Comparison of ENCODE assay signal across 8 cellular contexts in genomic region chr2:23351388-23352141, GRCh38. TPM values are rescaled to one million over a fixed set of nuclear protein-coding genes. Genes with fewer than 3 reads are reported as not detected.
DNase-seq lines count a peak whose midpoint lies in the region; ATAC-seq, FAIRE-seq and TF ChIP-seq lines count a peak whose summit lies in the region.

No MANE protein-coding gene starts in this region.

- no peaks in the 10 kb centered on the region for H3K4me1 Mint-ChIP-seq in activated T-cell treated with anti-CD3 and anti-CD28 coated beads, Interleukin-2, amount 50 U/mL, for 4 hours (ENCODE audit: low read depth)

- ATAC-seq in GM18861 (IDR thresholded peaks at IDR 0.05; ENCODE audit: unreplicated experiment) (peak; percentile 89), HG03039 (IDR thresholded peaks at IDR 0.05; ENCODE audit: unreplicated experiment) (peak; percentile 87)
- ATAC-seq in activated T-cell treated with anti-CD3 and anti-CD28 coated beads, Interleukin-2, amount 50 U/mL, for 4 hours, result peak; percentile 85 to 90

- no peaks in the 10 kb centered on the region for H3K36me3 Mint-ChIP-seq in activated T-cell treated with anti-CD3 and anti-CD28 coated beads, Interleukin-2, amount 50 U/mL, for 4 hours (ENCODE audit: insufficient read depth)

- peak; percentile 77 to 88 for TF ChIP-seq CTCF in tibial artery (IDR thresholded peaks at IDR 0.05)

- H3K36me3 ChIP-seq in tibial artery, result no peaks in the 10 kb centered on the region

- H3K27ac ChIP-seq in tibial artery, result peak overlapping the region; percentile 22 to 26

- no peaks in the 10 kb centered on the region for H3K9me3 ChIP-seq in tibial artery

- intact Hi-C loops in tibial artery (cut with DNase I; ENCODE audit: low total_unique reads), result loop anchor here (5.0 kb wide), 1 partner anchor 994 kb away; no protein-coding TSS in a partner anchor

- DNase-seq in AG20443 (ENCODE audit: low spot score) (peak; percentile 96), NCI-H748 (lab: John Stamatoyannopoulos, UW; ENCODE audit: unreplicated experiment) (peak; percentile 80), frontal cortex (ENCODE audit: low spot score in 2 of 2) (peak; percentile 73 to 86), non-pigmented ciliary epithelial cell (ENCODE audit: low read depth) (peak; percentile 24), tibial artery (peak; percentile 80 to 89)
- DNase-seq in activated T-cell treated with anti-CD3 and anti-CD28 coated beads, Interleukin-2, amount 50 U/mL, for 4 hours, result peak; percentile 35

- H3K4me3 ChIP-seq in tibial artery, result peak overlapping the region in 1 of 2 donors; percentile 24

- no peak for FAIRE-seq in frontal cortex (lab: Jason Lieb, UNC)

- peaks cover 29% of the 10 kb centered on the region for H3K27me3 Mint-ChIP-seq in activated T-cell treated with anti-CD3 and anti-CD28 coated beads, Interleukin-2, amount 50 U/mL, for 4 hours (ENCODE audit: low read depth)

- H3K27me3 ChIP-seq in tibial artery, result no peaks in the 10 kb centered on the region

- H3K4me3 Mint-ChIP-seq in activated T-cell treated with anti-CD3 and anti-CD28 coated beads, Interleukin-2, amount 50 U/mL, for 4 hours, result no peak overlapping the region

- H3K4me1 ChIP-seq in tibial artery, result peaks cover 0 to 17% (median 12%) of the 10 kb centered on the region in 4 donors

- H3K9me3 Mint-ChIP-seq in activated T-cell treated with anti-CD3 and anti-CD28 coated beads, Interleukin-2, amount 50 U/mL, for 4 hours, result no peaks in the 10 kb centered on the region

RNA-seq across cellular contexts. Expression of gene KLHL29, which starts 33.4 kb away (rescaled TPM):
- total RNA-seq in activated T-cell treated with anti-CD3 and anti-CD28 coated beads, Interleukin-2, amount 50 U/mL, for 4 hours, result 1 to 10 TPM in 2 of 3 donors, under 1 TPM in 1; 0.82 to 1.5 (median 1.1) TPM
- total RNA-seq in frontal cortex, result 14.3 TPM

Comparison
In these comparisons a context has a peak if more than half of its experiments do, and no peak if none do; other contexts are left out.
1. DNase-seq: peak in every context shown above with its lines; median percentile 96 in AG20443; 84 in tibial artery; 80 in NCI-H748; 80 in frontal cortex; 35 in activated T-cell treated with anti-CD3 and anti-CD28 coated beads, Interleukin-2, amount 50 U/mL, for 4 hours; 24 in non-pigmented ciliary epithelial cell.